ENCODE assay signal across 8 cellular contexts in genomic region chr13:110387451-110388140, GRCh38.
DNase-seq lines count a peak whose midpoint lies in the region; ATAC-seq, FAIRE-seq and TF ChIP-seq lines count a peak whose summit lies in the region.

No MANE protein-coding gene starts in this region.

- H3K9me3 ChIP-seq in SK-N-MC (ENCODE audit: low read depth, low read length) (peaks cover 4% of the 10 kb centered on the region; the same call in 1 of the 2 replicates), upper lobe of left lung (no peaks in the 10 kb centered on the region)

- no peaks in the 10 kb centered on the region for H3K27me3 ChIP-seq in upper lobe of left lung

- H3K36me3 ChIP-seq in SK-N-MC (ENCODE audit: insufficient read depth, low read length), result peaks cover 6% of the 10 kb centered on the region
- H3K36me3 ChIP-seq in upper lobe of left lung, result no peaks in the 10 kb centered on the region

- ATAC-seq in GM18873 (IDR thresholded peaks at IDR 0.05; ENCODE audit: low FRiP score, unreplicated experiment) (peak; percentile 79), HG02870 (IDR thresholded peaks at IDR 0.05; ENCODE audit: unreplicated experiment) (peak; percentile 81), upper lobe of left lung (ENCODE audit: low FRiP score in 2 of 2) (peak; percentile 55 to 68)

- H3K4me3 ChIP-seq in SK-N-MC (peak overlapping the region; percentile 66), upper lobe of left lung (no peak overlapping the region)

- DNase-seq in SK-N-MC (ENCODE audit: low read depth, low spot score) (no peak), kidney tubule cell (ENCODE audit: low spot score) (peak; percentile 45), upper lobe of left lung (peak in 1 of 2 donors; percentile 56), frontal cortex (ENCODE audit: low spot score in 2 of 2) (no peak), NCI-H128 (lab: John Stamatoyannopoulos, UW; ENCODE audit: unreplicated experiment) (no peak)
- DNase-seq in activated CD4-positive, alpha-beta T cell treated with anti-CD3 and anti-CD28 coated beads for 4 hours, result no peak

- no peak for TF ChIP-seq CTCF in upper lobe of left lung (IDR thresholded peaks at IDR 0.05)

- H3K4me1 ChIP-seq in upper lobe of left lung, result peaks cover 12 to 26% (median 18%) of the 10 kb centered on the region in 4 donors

- H3K27ac ChIP-seq in SK-N-MC (peak overlapping the region; percentile 93), upper lobe of left lung (peak overlapping the region; percentile 37 to 77 (median 64))

- 22 to 25% methylated on average over 10 to 26 of the region's 26 CpGs for WGBS in upper lobe of left lung, 2 donors

- no peak for TF ChIP-seq POLR2A in upper lobe of left lung (IDR thresholded peaks at IDR 0.05)

- no peak for FAIRE-seq in frontal cortex (lab: Jason Lieb, UNC)

- no peak for TF ChIP-seq EP300 in upper lobe of left lung (IDR thresholded peaks at IDR 0.05)

- peak overlapping the region; percentile 51 for H3K9ac ChIP-seq in SK-N-MC (ENCODE audit: insufficient read length)
